ENCODE assay signal across 8 cellular contexts in the genomic region with DNA sequence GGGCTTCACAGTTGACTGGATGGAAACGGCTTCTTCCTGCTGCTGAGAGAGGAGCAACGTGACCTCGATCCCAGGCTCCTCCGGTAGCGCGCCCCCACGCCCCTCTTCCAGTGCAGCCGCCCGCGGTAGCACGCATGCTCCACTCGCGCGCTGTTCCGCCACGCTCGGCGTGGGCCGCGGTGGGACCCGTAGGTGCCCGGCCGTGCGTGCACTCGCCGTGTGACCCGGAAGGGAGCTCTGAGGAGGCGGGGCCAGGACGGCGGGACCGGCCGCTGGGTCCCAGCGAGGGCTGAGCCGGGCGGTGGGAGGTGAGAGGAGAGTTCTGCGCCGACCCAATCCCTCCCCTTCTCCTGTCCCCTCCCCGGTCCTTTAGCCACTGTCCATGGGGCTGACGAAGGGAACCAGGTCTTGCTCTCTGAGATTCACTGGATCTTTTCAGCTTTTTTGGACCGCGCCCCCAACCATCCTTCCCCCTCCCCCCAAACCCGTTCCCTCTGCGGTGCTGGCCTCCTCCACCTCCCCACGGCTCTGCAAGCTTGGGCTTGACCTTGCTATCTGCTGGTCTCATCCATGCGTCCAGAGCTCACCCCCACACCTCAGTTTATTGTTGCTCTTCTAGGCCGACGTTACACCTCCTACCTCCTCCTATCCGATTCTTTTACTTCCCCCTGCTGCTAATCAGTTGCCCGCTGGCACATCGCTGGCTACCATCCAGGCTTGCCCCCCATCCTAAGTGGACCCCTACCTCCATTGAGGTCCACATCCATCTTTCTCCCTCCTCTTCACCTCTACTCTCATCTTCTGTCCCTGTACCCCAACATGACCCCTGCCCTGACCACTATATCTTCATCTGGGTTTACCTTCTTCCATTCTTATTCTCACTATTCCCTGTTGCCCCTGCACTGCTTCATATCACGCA. TPM values are rescaled to one million over a fixed set of nuclear protein-coding genes. Genes with fewer than 3 reads are reported as not detected.
DNase-seq lines count a peak whose midpoint lies in the region; ATAC-seq and TF ChIP-seq lines count a peak whose summit lies in the region.

CUL9 (plus strand) TSS at position 255 of the 919 bp plus-strand sequence. CDS start 2,115 bp downstream, outside the sequence.

- H3K14ac ChIP-seq in trophoblast cell (ENCODE audit: low read length), result peak within 1 kb of the TSS; percentile 82

- H3K36me3 ChIP-seq in ES-I3 (ENCODE audit: insufficient read depth, low read length) (no peaks in the 10 kb centered on the region; the same call in 1 of the 2 replicates), Loucy (ENCODE audit: insufficient read depth, low read length) (peaks cover 32% of the 10 kb centered on the region; the same call in 1 of the 2 replicates), adipocyte (ENCODE audit: control insufficient read depth, insufficient read depth, low read length, severe bottlenecking) (peaks cover 36% of the 10 kb centered on the region), cardiac muscle cell (peaks cover 30% of the 10 kb centered on the region), trophoblast cell (ENCODE audit: control insufficient read depth in 1 of 2, insufficient read depth in 2 of 2, low read length in 2 of 2) (peaks cover 29 to 42% of the 10 kb centered on the region in 2 experiments), thyroid gland (peaks cover 32 to 40% of the 10 kb centered on the region in 2 donors)

- peak within 1 kb of the TSS; percentile 78 for H3K4ac ChIP-seq in trophoblast cell (ENCODE audit: low read depth, low read length)

- H3K4me3 ChIP-seq in Loucy (ENCODE audit: low read length, poor library complexity, severe bottlenecking) (peak within 1 kb of the TSS; percentile 100), adipocyte (ENCODE audit: low read length) (peak within 1 kb of the TSS; percentile 93), cardiac muscle cell (peak within 1 kb of the TSS; percentile 73), trophoblast cell (ENCODE audit: low read depth, low read length) (peak within 1 kb of the TSS; percentile 74), thyroid gland (replicated peaks in 1 of 3) (peak within 1 kb of the TSS; percentile 52 to 90 (median 56))

- intact Hi-C loops in thyroid gland (cut with DNase I), result no loop called here

- no peak within 1 kb of the TSS for H3K23ac ChIP-seq in trophoblast cell (ENCODE audit: low read length)

- H4K20me1 ChIP-seq in Loucy (ENCODE audit: insufficient read depth, low read length, poor library complexity, severe bottlenecking), result no peaks in the 10 kb centered on the region

- DNase-seq in SW480 (ENCODE audit: low spot score), result peak; percentile 57
- DNase-seq in adipocyte (ENCODE audit: low read depth), result peak; percentile 90
- peak; percentile 82 to 89 for DNase-seq in cardiac muscle cell (ENCODE audit: low read depth in 1 of 2, low spot score in 1 of 2)
- peak; percentile 63 to 77 for DNase-seq in trophoblast cell
- peak; percentile 89 for DNase-seq in thyroid gland

- no peaks in the 10 kb centered on the region for H3K9me3 ChIP-seq in ES-I3 (ENCODE audit: control insufficient read depth, insufficient read depth, low read length)
- H3K9me3 ChIP-seq in Loucy (ENCODE audit: insufficient read depth, low read depth, low read length), result no peaks in the 10 kb centered on the region
- H3K9me3 ChIP-seq in adipocyte (ENCODE audit: control insufficient read depth, low read length), result no peaks in the 10 kb centered on the region
- H3K9me3 ChIP-seq in cardiac muscle cell (ENCODE audit: low read depth), result no peaks in the 10 kb centered on the region
- no peaks in the 10 kb centered on the region for H3K9me3 ChIP-seq in trophoblast cell (ENCODE audit: insufficient read depth, low read depth, low read length)
- no peaks in the 10 kb centered on the region for H3K9me3 ChIP-seq in thyroid gland

- peak within 1 kb of the TSS; percentile 96 for H3K4me2 ChIP-seq in Loucy (ENCODE audit: low read depth, low read length, poor library complexity, severe bottlenecking)
- peak within 1 kb of the TSS; percentile 78 for H3K4me2 ChIP-seq in trophoblast cell (ENCODE audit: low read length)

- peaks cover 9% of the 10 kb centered on the region for H3K79me1 ChIP-seq in trophoblast cell (ENCODE audit: low read length)

- H3K9ac ChIP-seq in ES-I3 (ENCODE audit: low read depth, low read length) (peak within 1 kb of the TSS; percentile 76), Loucy (ENCODE audit: low read depth, low read length, poor library complexity, severe bottlenecking) (peak within 1 kb of the TSS; percentile 97), adipocyte (ENCODE audit: low read length) (peak within 1 kb of the TSS; percentile 90), trophoblast cell (ENCODE audit: low read length) (peak within 1 kb of the TSS; percentile 61)

- TF ChIP-seq CTCF in Loucy (conservative IDR thresholded peaks at IDR 0.05; ENCODE audit: low read length) (no peak), cardiac muscle cell (IDR thresholded peaks at IDR 0.05; ENCODE audit: low read depth, low read length) (no peak), thyroid gland (IDR thresholded peaks at IDR 0.05) (peak in 1 of 6 experiments; percentile 25)

- H3K9me2 ChIP-seq in Loucy (replicated peaks; ENCODE audit: low read depth, low read length), result no peaks in the 10 kb centered on the region

- no CpG with 5 or more reads among the region's 51 CpGs for WGBS in trophoblast cell (ENCODE audit: extremely low coverage, insufficient coverage, insufficient read length)
- 1 to 3% methylated on average over 22 to 36 of the region's 51 CpGs for WGBS in thyroid gland, 2 donors

- H4K12ac ChIP-seq in trophoblast cell (ENCODE audit: low read depth, low read length), result peak within 1 kb of the TSS; percentile 83

- peak in 1 of 2 donors; percentile 75 for TF ChIP-seq POLR2A in thyroid gland (IDR thresholded peaks at IDR 0.05)

- ATAC-seq in GM21825 (IDR thresholded peaks at IDR 0.05; ENCODE audit: unreplicated experiment), result peak; percentile 84

- no peak within 1 kb of the TSS for H2BK120ac ChIP-seq in trophoblast cell (ENCODE audit: insufficient read depth, low read length, poor library complexity)

- H3K27ac ChIP-seq in cardiac muscle cell (peak within 1 kb of the TSS; percentile 83), trophoblast cell (ENCODE audit: low read depth, low read length) (peak within 1 kb of the TSS; percentile 19), thyroid gland (peak within 1 kb of the TSS; percentile 22 to 65 (median 64))

- H3K4me1 ChIP-seq in ES-I3 (ENCODE audit: insufficient read depth, low read length) (peaks cover 13% of the 10 kb centered on the region; the same call in 1 of the 2 replicates), Loucy (ENCODE audit: insufficient read depth, low read length, poor library complexity, severe bottlenecking) (peaks cover 44% of the 10 kb centered on the region), adipocyte (ENCODE audit: control insufficient read depth, insufficient read depth, low read length) (peaks cover 18% of the 10 kb centered on the region), cardiac muscle cell (ENCODE audit: low read depth) (peaks cover 3% of the 10 kb centered on the region), trophoblast cell (ENCODE audit: control insufficient read depth in 1 of 2, insufficient read depth in 2 of 2, low read length in 2 of 2) (peaks cover 5 to 8% of the 10 kb centered on the region in 2 experiments), thyroid gland (peaks cover 15% of the 10 kb centered on the region in 2 donors)

- peaks cover 16% of the 10 kb centered on the region for H3F3A ChIP-seq in Loucy (ENCODE audit: low read depth)

- H2AFZ ChIP-seq in Loucy (ENCODE audit: low read length) (peak within 1 kb of the TSS; percentile 86), trophoblast cell (ENCODE audit: insufficient read depth, low read length, poor library complexity) (peak within 1 kb of the TSS; percentile 69)

- peak within 1 kb of the TSS; percentile 95 for H4K8ac ChIP-seq in trophoblast cell (ENCODE audit: low read depth, low read length)

- no peaks in the 10 kb centered on the region for H3K27me3 ChIP-seq in Loucy (ENCODE audit: insufficient read depth, low read length, poor library complexity, severe bottlenecking)
- H3K27me3 ChIP-seq in adipocyte (replicated peaks; ENCODE audit: control insufficient read depth, insufficient read depth, low read length), result no peaks in the 10 kb centered on the region
- H3K27me3 ChIP-seq in cardiac muscle cell, result no peaks in the 10 kb centered on the region
- H3K27me3 ChIP-seq in trophoblast cell (ENCODE audit: insufficient read depth, low read length), result no peaks in the 10 kb centered on the region
- no peaks in the 10 kb centered on the region for H3K27me3 ChIP-seq in thyroid gland

- H3K18ac ChIP-seq in trophoblast cell (ENCODE audit: low read length), result peak within 1 kb of the TSS; percentile 62

- H2BK5ac ChIP-seq in trophoblast cell (ENCODE audit: low read depth, low read length, poor library complexity), result no peak within 1 kb of the TSS

- peaks cover 36% of the 10 kb centered on the region for H3K79me2 ChIP-seq in Loucy (ENCODE audit: insufficient read depth, low read length)
- peaks cover 6% of the 10 kb centered on the region for H3K79me2 ChIP-seq in trophoblast cell (ENCODE audit: control insufficient read depth, insufficient read depth, low read length, poor library complexity)

- H4K91ac ChIP-seq in trophoblast cell (ENCODE audit: low read depth, low read length), result peak within 1 kb of the TSS; percentile 74

- H2AK5ac ChIP-seq in trophoblast cell (ENCODE audit: low read length), result peak within 1 kb of the TSS; percentile 28

- H2BK12ac ChIP-seq in trophoblast cell (ENCODE audit: low read length), result peak within 1 kb of the TSS; percentile 10

RNA-seq across cellular contexts. Expression of gene CUL9, which starts in this region (rescaled TPM):
- total RNA-seq in cardiac muscle cell (34.8 and 76.0 TPM in 2 replicates), thyroid gland (10 to 100 TPM; 39.7 to 63.3 (median 59.0) TPM)
- 29.0 and 44.2 TPM in 2 replicates for polyA plus RNA-seq in cardiac muscle cell
- polyA plus RNA-seq in trophoblast cell (2013), result 11.7 and 12.1 TPM in 2 replicates

Comparison
In these comparisons a context has a peak if more than half of its experiments do, and no peak if none do; other contexts are left out.
1. Peak in every context shown above with its lines: DNase-seq, ATAC-seq, H3K4me3 ChIP-seq and H3K27ac ChIP-seq.
2. H3K27ac ChIP-seq: peak in every context shown above with its lines; median percentile 83 in cardiac muscle cell; 64 in thyroid gland; 19 in trophoblast cell.